Comparison of ENCODE assay signal across 1 cellular context in genomic region chr18:31209041-31209440, GRCh38.
TF ChIP-seq lines count a peak whose summit lies in the region.

No MANE protein-coding gene starts in this region.

TF ChIP-seq in GM23338, 12 proteins besides CTCF, POLR2A, EP300 and RAD21:
- TF ChIP-seq ZNF114 (CRISPR knock-in tag; IDR thresholded peaks at IDR 0.05) (no peak), ZNF331 (CRISPR knock-in tag; IDR thresholded peaks at IDR 0.05; ENCODE audit: low read depth) (no peak), ZNF462 (CRISPR knock-in tag; IDR thresholded peaks at IDR 0.05) (no peak), JUNB (IDR thresholded peaks at IDR 0.05; ENCODE audit: unreplicated experiment) (no peak), EZH2phosphoT487 (IDR thresholded peaks at IDR 0.05; ENCODE audit: unreplicated experiment) (no peak), CREB1 (CRISPR knock-in tag; IDR thresholded peaks at IDR 0.05; ENCODE audit: low read depth) (no peak), STAT1 (IDR thresholded peaks at IDR 0.05; ENCODE audit: unreplicated experiment) (no peak), EZH2 (IDR thresholded peaks at IDR 0.05; ENCODE audit: low read depth, unreplicated experiment) (no peak), NANOG (IDR thresholded peaks at IDR 0.05; ENCODE audit: borderline replicate concordance) (no peak), POLR2AphosphoS5 (IDR thresholded peaks at IDR 0.05; ENCODE audit: low read depth) (no peak)
- TF ChIP-seq, protein P1, sequence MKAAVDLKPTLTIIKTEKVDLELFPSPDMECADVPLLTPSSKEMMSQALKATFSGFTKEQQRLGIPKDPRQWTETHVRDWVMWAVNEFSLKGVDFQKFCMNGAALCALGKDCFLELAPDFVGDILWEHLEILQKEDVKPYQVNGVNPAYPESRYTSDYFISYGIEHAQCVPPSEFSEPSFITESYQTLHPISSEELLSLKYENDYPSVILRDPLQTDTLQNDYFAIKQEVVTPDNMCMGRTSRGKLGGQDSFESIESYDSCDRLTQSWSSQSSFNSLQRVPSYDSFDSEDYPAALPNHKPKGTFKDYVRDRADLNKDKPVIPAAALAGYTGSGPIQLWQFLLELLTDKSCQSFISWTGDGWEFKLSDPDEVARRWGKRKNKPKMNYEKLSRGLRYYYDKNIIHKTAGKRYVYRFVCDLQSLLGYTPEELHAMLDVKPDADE (IDR thresholded peaks at IDR 0.05), result no peak
- TF ChIP-seq, protein P2, sequence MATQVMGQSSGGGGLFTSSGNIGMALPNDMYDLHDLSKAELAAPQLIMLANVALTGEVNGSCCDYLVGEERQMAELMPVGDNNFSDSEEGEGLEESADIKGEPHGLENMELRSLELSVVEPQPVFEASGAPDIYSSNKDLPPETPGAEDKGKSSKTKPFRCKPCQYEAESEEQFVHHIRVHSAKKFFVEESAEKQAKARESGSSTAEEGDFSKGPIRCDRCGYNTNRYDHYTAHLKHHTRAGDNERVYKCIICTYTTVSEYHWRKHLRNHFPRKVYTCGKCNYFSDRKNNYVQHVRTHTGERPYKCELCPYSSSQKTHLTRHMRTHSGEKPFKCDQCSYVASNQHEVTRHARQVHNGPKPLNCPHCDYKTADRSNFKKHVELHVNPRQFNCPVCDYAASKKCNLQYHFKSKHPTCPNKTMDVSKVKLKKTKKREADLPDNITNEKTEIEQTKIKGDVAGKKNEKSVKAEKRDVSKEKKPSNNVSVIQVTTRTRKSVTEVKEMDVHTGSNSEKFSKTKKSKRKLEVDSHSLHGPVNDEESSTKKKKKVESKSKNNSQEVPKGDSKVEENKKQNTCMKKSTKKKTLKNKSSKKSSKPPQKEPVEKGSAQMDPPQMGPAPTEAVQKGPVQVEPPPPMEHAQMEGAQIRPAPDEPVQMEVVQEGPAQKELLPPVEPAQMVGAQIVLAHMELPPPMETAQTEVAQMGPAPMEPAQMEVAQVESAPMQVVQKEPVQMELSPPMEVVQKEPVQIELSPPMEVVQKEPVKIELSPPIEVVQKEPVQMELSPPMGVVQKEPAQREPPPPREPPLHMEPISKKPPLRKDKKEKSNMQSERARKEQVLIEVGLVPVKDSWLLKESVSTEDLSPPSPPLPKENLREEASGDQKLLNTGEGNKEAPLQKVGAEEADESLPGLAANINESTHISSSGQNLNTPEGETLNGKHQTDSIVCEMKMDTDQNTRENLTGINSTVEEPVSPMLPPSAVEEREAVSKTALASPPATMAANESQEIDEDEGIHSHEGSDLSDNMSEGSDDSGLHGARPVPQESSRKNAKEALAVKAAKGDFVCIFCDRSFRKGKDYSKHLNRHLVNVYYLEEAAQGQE (IDR thresholded peaks at IDR 0.05; ENCODE audit: unreplicated experiment), result no peak
